1 cellular context compared by ENCODE assay signal in genomic region chr11:118437736-118438125, GRCh38.
TF ChIP-seq lines count a peak whose summit lies in the region.

No MANE protein-coding gene starts in this region.

TF ChIP-seq in SK-N-SH, 30 proteins besides CTCF, POLR2A, EP300 and RAD21 (continued from another document):
- TF ChIP-seq TCF12 (IDR thresholded peaks at IDR 0.05): no peak
- TF ChIP-seq GABPA (IDR thresholded peaks at IDR 0.05; ENCODE audit: low read depth): no peak
- TF ChIP-seq TEAD4 (IDR thresholded peaks at IDR 0.05; ENCODE audit: borderline replicate concordance, insufficient read depth): no peak
- no peak for TF ChIP-seq NFIC (IDR thresholded peaks at IDR 0.05; ENCODE audit: borderline replicate concordance)
TF ChIP-seq in SK-N-SH: peak in this region for 0.
